ENCODE assay signal across 22 cellular contexts in the genomic region with DNA sequence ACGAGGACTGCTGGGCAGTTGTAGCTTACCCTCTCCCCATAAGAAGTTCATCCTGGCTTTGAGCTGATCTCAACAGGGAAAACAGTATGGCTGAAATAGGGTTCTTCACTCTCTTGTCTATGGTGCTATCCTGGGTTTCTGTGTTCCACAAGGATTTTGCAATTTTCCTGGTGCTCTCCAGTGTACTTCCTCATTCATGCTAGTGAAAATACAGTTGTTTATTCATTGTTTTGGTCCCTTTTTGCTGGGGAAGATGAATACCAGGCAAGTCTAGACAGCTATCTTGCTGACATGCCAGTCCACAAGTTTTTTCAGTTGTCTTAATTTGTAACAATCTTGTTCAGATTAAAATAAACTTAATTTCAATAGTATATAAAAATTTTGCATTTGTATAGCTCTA.
"Had no signal": no experiment of that assay in that cellular context is flagged by ENCODE, and none has a peak within 500 bp of the region (broad histone marks: within the 10 kb centered on the region; RNA-seq: fewer than 3 reads in every experiment).

No MANE protein-coding gene starts in this region.

- H3K4me3 ChIP-seq: hepatocyte, lung, psoas muscle, right lobe of liver, tibial artery, upper lobe of left lung, uterus had no signal

- DNase-seq: cortex of kidney; effector memory CD8-positive, alpha-beta T cell; erythroblast; foreskin melanocyte; head of caudate nucleus; left colon; left ventricle myocardium superior; naive thymus-derived CD4-positive, alpha-beta T cell; nephron progenitor cell; psoas muscle; retina; right lobe of liver; stimulated activated CD4-positive, alpha-beta T cell treated with anti-CD3 and anti-CD28 coated beads, Interleukin-4, amount 100 ng/mL, for 1 hour; stimulated activated CD8-positive, alpha-beta memory T cell treated with anti-CD3 and anti-CD28 coated beads, Interleukin-4, amount 100 ng/mL, for 48 hours; tibial artery; upper lobe of left lung; uterus had no signal

- H3K9me3 ChIP-seq: neutrophil had no signal

- H3K27me3 ChIP-seq: hepatocyte, neutrophil, right lobe of liver, tibial artery, upper lobe of left lung, uterus had no signal

- H3K79me2 ChIP-seq: hepatocyte had no signal

- H2AFZ ChIP-seq: hepatocyte had no signal

- H3K4me2 ChIP-seq: hepatocyte had no signal

- H3K4me1 Mint-ChIP-seq: nephron progenitor cell had no signal

- H3K27ac Mint-ChIP-seq: effector memory CD8-positive, alpha-beta T cell; naive thymus-derived CD4-positive, alpha-beta T cell; nephron progenitor cell; stimulated activated memory B cell treated with anti-CD40 and anti-IgM and Interleukin-4, amounts not matched to agents 10 μg/mL and 1 μg/mL and 100 μg/mL, for 72 hours; stimulated activated naive CD8-positive, alpha-beta T cell treated with anti-CD3 and anti-CD28 coated beads, Interleukin-15, Interleukin-2, amounts not matched to agents 100 ng/mL and 50 ng/mL, for 24 hours had no signal

- H3K36me3 ChIP-seq: neutrophil, right lobe of liver, tibial artery, upper lobe of left lung, uterus had no signal

- H3K27me3 Mint-ChIP-seq: effector memory CD8-positive, alpha-beta T cell; stimulated activated memory B cell treated with anti-CD40 and anti-IgM and Interleukin-4, amounts not matched to agents 10 μg/mL and 1 μg/mL and 100 μg/mL, for 72 hours had no signal

- H3K4me3 Mint-ChIP-seq: effector memory CD8-positive, alpha-beta T cell; naive thymus-derived CD4-positive, alpha-beta T cell; nephron progenitor cell; stimulated activated memory B cell treated with anti-CD40 and anti-IgM and Interleukin-4, amounts not matched to agents 10 μg/mL and 1 μg/mL and 100 μg/mL, for 72 hours; stimulated activated naive CD8-positive, alpha-beta T cell treated with anti-CD3 and anti-CD28 coated beads, Interleukin-15, Interleukin-2, amounts not matched to agents 100 ng/mL and 50 ng/mL, for 24 hours had no signal

- H3K27ac ChIP-seq: hepatocyte, neutrophil, psoas muscle, right lobe of liver, tibial artery, upper lobe of left lung, uterus had no signal

- H3K4me1 ChIP-seq: psoas muscle, right lobe of liver, tibial artery, uterus had no signal

- ATAC-seq: effector memory CD8-positive, alpha-beta T cell; left colon; left ventricle myocardium superior; naive thymus-derived CD4-positive, alpha-beta T cell; psoas muscle; right lobe of liver; stimulated activated memory B cell treated with anti-CD40 and anti-IgM and Interleukin-4, amounts not matched to agents 10 μg/mL and 1 μg/mL and 100 μg/mL, for 72 hours had no signal
